ENCODE assay signal across 15 cellular contexts in genomic region chr4:17029432-17029831, GRCh38.
DNase-seq lines count a peak whose midpoint lies in the region; ATAC-seq, FAIRE-seq and TF ChIP-seq lines count a peak whose summit lies in the region.
"Had no signal": no experiment of that assay in that cellular context is flagged by ENCODE, and none has a peak within 500 bp of the region (broad histone marks: within the 10 kb centered on the region; RNA-seq: fewer than 3 reads in every experiment).

No MANE protein-coding gene starts in this region.

- H3K27me3 ChIP-seq in IMR-90 (ENCODE audit: control insufficient read depth, insufficient read depth, low read length) (no peaks in the 10 kb centered on the region), astrocyte (ENCODE audit: insufficient read depth, low read length) (no peaks in the 10 kb centered on the region)

- peak overlapping the region; percentile 71 for H3K27ac Mint-ChIP-seq in Calu3 (ENCODE audit: unreplicated experiment)
- H3K27ac Mint-ChIP-seq in astrocyte (ENCODE audit: unreplicated experiment), result peak overlapping the region; percentile 6
- H3K27ac Mint-ChIP-seq: CD14-positive monocyte; CD8-positive, alpha-beta T cell had no signal

- no peak overlapping the region for H3K56ac ChIP-seq in IMR-90 (ENCODE audit: extremely low read depth, insufficient read depth, low read length)

- intact Hi-C loops in Calu3 (cut with micrococcal nuclease; ENCODE audit: unreplicated experiment) (no loop called here), IMR-90 (cut with micrococcal nuclease) (no loop called here)

- peak overlapping the region; percentile 15 for H2AFZ ChIP-seq in IMR-90 (replicated peaks; ENCODE audit: low read length, poor library complexity)
- no peak overlapping the region for H2AFZ ChIP-seq in astrocyte (ENCODE audit: low read depth, low read length)

- H3K4me2 ChIP-seq in IMR-90 (ENCODE audit: low read depth, low read length) (no peak overlapping the region), astrocyte (ENCODE audit: low read length) (no peak overlapping the region)

- POLR2A ChIA-PET in IMR-90 (lab: Charles Lee; ENCODE audit: unreplicated experiment), result no interaction called here

- no peaks in the 10 kb centered on the region for H3K79me2 ChIP-seq in astrocyte (ENCODE audit: insufficient read depth, low read length)

- H3K36me3 Mint-ChIP-seq in Calu3 (ENCODE audit: insufficient read depth, unreplicated experiment) (no peaks in the 10 kb centered on the region), astrocyte (ENCODE audit: low read depth, unreplicated experiment) (peaks cover 2% of the 10 kb centered on the region)
- H3K36me3 Mint-ChIP-seq: CD14-positive monocyte; CD8-positive, alpha-beta T cell had no signal

- H4K5ac ChIP-seq in IMR-90 (ENCODE audit: low read depth, low read length), result peak overlapping the region; percentile 12; the same call in 1 of the 2 replicates

- H4K8ac ChIP-seq in IMR-90 (ENCODE audit: low read depth in 2 of 2, low read length in 2 of 2), result peak overlapping the region; percentile 15 to 81

- DNase-seq in Calu3 (no peak), IMR-90 (no peak), astrocyte (ENCODE audit: low read depth) (no peak), islet precursor cell (peak; percentile 27), retina (no peak), iPS-NIHi7 (ENCODE audit: extremely low spot score) (no peak), NCI-H1417 (lab: John Stamatoyannopoulos, UW) (no peak)
- DNase-seq: CD8-positive, alpha-beta T cell; COR-L47; DND-41; GDM1 had no signal

- no peak overlapping the region for H3K27ac ChIP-seq in IMR-90 (ENCODE audit: insufficient read depth, low read length)
- H3K27ac ChIP-seq in astrocyte (ENCODE audit: low read depth, low read length), result no peak overlapping the region

- 96% methylated on average over 5 of the region's 7 CpGs; no CpG with 5 or more reads in 1 of the 2 experiments for WGBS in IMR-90 (ENCODE audit: extremely low coverage in 2 of 2, insufficient read length in 1 of 2), 2 experiments

- CTCF ChIA-PET in Calu3 (lab: Charles Lee) (no interaction called here), IMR-90 (lab: Yijun Ruan, JAX) (no interaction called here)

- H3K27me3 Mint-ChIP-seq in Calu3 (ENCODE audit: unreplicated experiment) (no peaks in the 10 kb centered on the region), astrocyte (ENCODE audit: low read depth, unreplicated experiment) (no peaks in the 10 kb centered on the region)

- H3K18ac ChIP-seq in IMR-90 (ENCODE audit: low read depth, low read length), result peak overlapping the region; percentile 61

- dilution Hi-C loops in IMR-90 (cut with HindIII; ENCODE audit: low sequenced_read_pairs, unreplicated experiment), result no loop called here

- peak overlapping the region; percentile 95 for H3K14ac ChIP-seq in IMR-90 (replicated peaks; ENCODE audit: low read depth, low read length)

- peak overlapping the region; percentile 88 for H2BK5ac ChIP-seq in IMR-90 (ENCODE audit: low read depth, low read length, poor library complexity, severe bottlenecking)

- TF ChIP-seq CTCF in Calu3 (IDR thresholded peaks at IDR 0.05; ENCODE audit: unreplicated experiment) (no peak), IMR-90 (conservative IDR thresholded peaks at IDR 0.05; ENCODE audit: low read depth, low read length) (no peak), astrocyte (IDR thresholded peaks at IDR 0.05; ENCODE audit: insufficient read depth, low read depth, low read length) (no peak)

- no peak for TF ChIP-seq POLR2A in IMR-90 (IDR thresholded peaks at IDR 0.05; ENCODE audit: low read depth, low read length)

- peaks cover 27% of the 10 kb centered on the region for H3K9me1 ChIP-seq in IMR-90 (ENCODE audit: insufficient read depth, low read length)

- peak overlapping the region; percentile 84 for H4K91ac ChIP-seq in IMR-90 (ENCODE audit: insufficient read depth, low read depth, low read length)

- H3K36me3 ChIP-seq in IMR-90 (ENCODE audit: control insufficient read depth, insufficient read depth, low read length), result no peaks in the 10 kb centered on the region
- no peaks in the 10 kb centered on the region for H3K36me3 ChIP-seq in astrocyte (ENCODE audit: insufficient read depth, low read length)

- H2AK5ac ChIP-seq in IMR-90 (ENCODE audit: low read depth, low read length), result peak overlapping the region; percentile 62

- peak overlapping the region; percentile 86; the same call in 2 of the 3 replicates for H2BK15ac ChIP-seq in IMR-90 (ENCODE audit: low read depth, low read length)

- H3K4me3 Mint-ChIP-seq in Calu3 (ENCODE audit: low read depth, unreplicated experiment), result no peak overlapping the region
- no peak overlapping the region for H3K4me3 Mint-ChIP-seq in astrocyte (ENCODE audit: unreplicated experiment)
- H3K4me3 Mint-ChIP-seq: CD14-positive monocyte; CD8-positive, alpha-beta T cell had no signal

- H2BK120ac ChIP-seq in IMR-90 (ENCODE audit: low read depth, low read length), result peak overlapping the region; percentile 99

- H3K9ac ChIP-seq in IMR-90 (ENCODE audit: low read depth, low read length) (no peak overlapping the region), astrocyte (ENCODE audit: low read length) (no peak overlapping the region)

- peak overlapping the region; percentile 86 for H3K4ac ChIP-seq in IMR-90 (ENCODE audit: low read depth, low read length)

- peaks cover 0 to 19% of the 10 kb centered on the region in 2 experiments; a peak in 2 of 4 replicates for H3K79me1 ChIP-seq in IMR-90 (ENCODE audit: low read depth in 1 of 2, low read length in 2 of 2)

- H3K9me3 ChIP-seq in IMR-90 (ENCODE audit: control insufficient read depth, insufficient read depth, low read length) (no peaks in the 10 kb centered on the region), astrocyte (ENCODE audit: insufficient read depth, low read depth, low read length) (peaks cover 4% of the 10 kb centered on the region)

- H2AK9ac ChIP-seq in IMR-90 (replicated peaks; ENCODE audit: low read depth, low read length, poor library complexity), result no peak overlapping the region

- H3K4me1 Mint-ChIP-seq in Calu3 (ENCODE audit: low read depth, unreplicated experiment) (peaks cover 59% of the 10 kb centered on the region), astrocyte (ENCODE audit: low read depth, unreplicated experiment) (peaks cover 26% of the 10 kb centered on the region)
- H3K4me1 Mint-ChIP-seq: CD14-positive monocyte had no signal

- H3K4me1 ChIP-seq in IMR-90 (ENCODE audit: control insufficient read depth, insufficient read depth, low read length) (peaks cover 25% of the 10 kb centered on the region), astrocyte (ENCODE audit: insufficient read depth, low read length) (peaks cover 22% of the 10 kb centered on the region)

- H3K9me3 Mint-ChIP-seq in Calu3 (ENCODE audit: low read depth, unreplicated experiment) (peaks cover 5% of the 10 kb centered on the region), astrocyte (ENCODE audit: unreplicated experiment) (peaks cover 8% of the 10 kb centered on the region)
- H3K9me3 Mint-ChIP-seq: CD8-positive, alpha-beta T cell had no signal

- H3K4me3 ChIP-seq in IMR-90 (ENCODE audit: insufficient read depth, low read depth, low read length) (no peak overlapping the region), astrocyte (ENCODE audit: insufficient read depth, low read depth, low read length) (no peak overlapping the region)

- H4K20me1 ChIP-seq in IMR-90 (ENCODE audit: insufficient read depth, low read length), result no peaks in the 10 kb centered on the region
- no peaks in the 10 kb centered on the region for H4K20me1 ChIP-seq in astrocyte (ENCODE audit: insufficient read depth, low read length)

- TF ChIP-seq RAD21 in IMR-90 (IDR thresholded peaks at IDR 0.05; ENCODE audit: low read length), result no peak

- H2BK20ac ChIP-seq in IMR-90 (ENCODE audit: low read depth, low read length), result peak overlapping the region; percentile 95

- in situ Hi-C loops in IMR-90 (cut with MboI; ENCODE audit: low sequenced_read_pairs), result no loop called here

- FAIRE-seq in astrocyte (lab: Jason Lieb, UNC), result no peak
- FAIRE-seq: A204.1, GM12892, H54 had no signal

- peak overlapping the region; percentile 76; the same call in 1 of the 2 replicates for H3K23ac ChIP-seq in IMR-90 (ENCODE audit: low read depth, low read length)

- ATAC-seq in IMR-90 (ENCODE audit: low read depth), result no peak
- ATAC-seq: CD8-positive, alpha-beta T cell had no signal

- BruUV-seq in Calu3 (replicated peaks; lab: Mats Ljungman, UMichigan), result no TSS peak
- BruUV-seq in IMR-90 (replicated peaks; lab: Mats Ljungman, UMichigan), result no TSS peak

TF ChIP-seq in IMR-90, 13 proteins besides CTCF, POLR2A, EP300 and RAD21 (continues in another document):
- no peak for TF ChIP-seq USF2 (IDR thresholded peaks at IDR 0.05; ENCODE audit: low read depth, low read length)
- no peak for TF ChIP-seq RFX5 (IDR thresholded peaks at IDR 0.05; ENCODE audit: low read depth, low read length)
- TF ChIP-seq BHLHE40 (IDR thresholded peaks at IDR 0.05; ENCODE audit: low read depth, low read length), result no peak
- no peak for TF ChIP-seq FOS (IDR thresholded peaks at IDR 0.05; ENCODE audit: low read depth, low read length)
- no peak for TF ChIP-seq CEBPB (IDR thresholded peaks at IDR 0.05; ENCODE audit: low read depth, low read length)
- no peak for TF ChIP-seq MAZ (IDR thresholded peaks at IDR 0.05; ENCODE audit: borderline replicate concordance, low read depth, low read length)
- TF ChIP-seq ELK1 (IDR thresholded peaks at IDR 0.05; ENCODE audit: borderline replicate concordance, low read depth, low read length), result no peak
- no peak for TF ChIP-seq SMC3 (IDR thresholded peaks at IDR 0.05; ENCODE audit: low read depth, low read length)
- TF ChIP-seq CHD1 (IDR thresholded peaks at IDR 0.05; ENCODE audit: low read depth, low read length), result no peak
- TF ChIP-seq MXI1 (IDR thresholded peaks at IDR 0.05; ENCODE audit: borderline replicate concordance, low read depth, low read length), result no peak
- no peak for TF ChIP-seq MAFK (IDR thresholded peaks at IDR 0.05; ENCODE audit: low read depth, low read length)
- TF ChIP-seq RCOR1 (IDR thresholded peaks at IDR 0.05; ENCODE audit: insufficient replicate concordance, low read length), result no peak
